1 cellular context compared by ENCODE assay signal in the genomic region with DNA sequence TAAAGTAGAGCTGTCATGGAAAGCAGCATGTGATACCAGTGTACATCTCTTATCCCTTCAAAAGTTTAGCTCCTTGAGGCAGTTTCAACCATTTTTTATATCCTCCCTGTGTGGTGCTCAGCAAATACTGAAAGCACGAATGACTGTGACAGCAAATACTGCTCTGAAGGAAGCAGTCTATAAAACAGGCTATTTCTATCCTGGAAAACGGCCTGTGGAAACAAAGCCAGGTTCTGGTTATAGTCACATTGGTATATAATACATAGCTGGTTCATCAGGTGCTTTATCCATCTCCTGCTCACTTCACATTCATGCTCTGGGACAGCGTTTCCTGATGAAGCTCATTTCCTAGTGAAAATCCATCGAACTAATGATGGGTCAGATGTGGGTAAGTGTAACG.
TF ChIP-seq lines count a peak whose summit lies in the region.

No MANE protein-coding gene starts in this region.

TF ChIP-seq in IMR-90, 13 proteins besides CTCF, POLR2A, EP300 and RAD21 (continued from another document):
- TF ChIP-seq, protein P1, sequence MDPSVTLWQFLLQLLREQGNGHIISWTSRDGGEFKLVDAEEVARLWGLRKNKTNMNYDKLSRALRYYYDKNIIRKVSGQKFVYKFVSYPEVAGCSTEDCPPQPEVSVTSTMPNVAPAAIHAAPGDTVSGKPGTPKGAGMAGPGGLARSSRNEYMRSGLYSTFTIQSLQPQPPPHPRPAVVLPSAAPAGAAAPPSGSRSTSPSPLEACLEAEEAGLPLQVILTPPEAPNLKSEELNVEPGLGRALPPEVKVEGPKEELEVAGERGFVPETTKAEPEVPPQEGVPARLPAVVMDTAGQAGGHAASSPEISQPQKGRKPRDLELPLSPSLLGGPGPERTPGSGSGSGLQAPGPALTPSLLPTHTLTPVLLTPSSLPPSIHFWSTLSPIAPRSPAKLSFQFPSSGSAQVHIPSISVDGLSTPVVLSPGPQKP (IDR thresholded peaks at IDR 0.05; ENCODE audit: borderline replicate concordance, low read depth, low read length): no peak
- no peak for TF ChIP-seq RFX5 (IDR thresholded peaks at IDR 0.05; ENCODE audit: low read depth, low read length)
